In genomic region chr16:73019456-73020362, GRCh38 we compare ENCODE assay signal across 10 cellular contexts. TPM values are rescaled to one million over a fixed set of nuclear protein-coding genes. Genes with fewer than 3 reads are reported as not detected.
DNase-seq lines count a peak whose midpoint lies in the region; ATAC-seq, FAIRE-seq and TF ChIP-seq lines count a peak whose summit lies in the region.
"Had no signal": no experiment of that assay in that cellular context is flagged by ENCODE, and none has a peak within 500 bp of the region (broad histone marks: within the 10 kb centered on the region; RNA-seq: fewer than 3 reads in every experiment).

No MANE protein-coding gene starts in this region.

- no peak for TF ChIP-seq RAD21 in HepG2 (CRISPR knock-in tag; IDR thresholded peaks at IDR 0.05)

- peaks cover 0 to 3% (median 0%) of the 10 kb centered on the region in 11 donors for H3K9me3 Mint-ChIP-seq in naive thymus-derived CD4-positive, alpha-beta T cell

- H3K27ac ChIP-seq in HepG2 (ENCODE audit: extremely low read length, insufficient read depth, low read length) (peak overlapping the region; percentile 70), upper lobe of left lung (peak overlapping the region; percentile 4 to 52 (median 26))
- no peak overlapping the region for H3K27ac ChIP-seq in naive thymus-derived CD4-positive, alpha-beta T cell (ENCODE audit: low read depth, low read length)

- peaks cover 0 to 3% (median 0%) of the 10 kb centered on the region in 7 donors for H3K4me1 Mint-ChIP-seq in naive thymus-derived CD4-positive, alpha-beta T cell

- H3K4me3 ChIP-seq in HepG2 (replicated peaks in 1 of 3; ENCODE audit: insufficient read depth in 1 of 3, low read depth in 2 of 3, low read length in 3 of 3) (peak overlapping the region in 1 of 3 experiments; percentile 24; a peak in 1 of 6 replicates), upper lobe of left lung (no peak overlapping the region)
- no peak overlapping the region for H3K4me3 ChIP-seq in naive thymus-derived CD4-positive, alpha-beta T cell (ENCODE audit: low read length)

- WGBS in HepG2 (ENCODE audit: low lambda C conversion rate), result 94% methylated on average over 19 of the region's 19 CpGs
- 79 to 81% methylated on average over 19 of the region's 19 CpGs for WGBS in upper lobe of left lung, 2 donors

- TF ChIP-seq EP300 in HepG2 (IDR thresholded peaks at IDR 0.05; ENCODE audit: low read depth in 2 of 2, low read length in 2 of 2) (no peak), HepG2 (CRISPR knock-in tag; IDR thresholded peaks at IDR 0.05; ENCODE audit: borderline replicate concordance) (no peak), upper lobe of left lung (IDR thresholded peaks at IDR 0.05) (no peak)

- no TSS peak for BruUV-seq in HepG2 (replicated peaks; lab: Mats Ljungman, UMichigan)

- H3K27me3 ChIP-seq in HepG2 (ENCODE audit: control insufficient read depth in 1 of 2, insufficient read depth in 2 of 2, low read length in 2 of 2) (no peaks in the 10 kb centered on the region), upper lobe of left lung (no peaks in the 10 kb centered on the region)
- H3K27me3 ChIP-seq in naive thymus-derived CD4-positive, alpha-beta T cell (ENCODE audit: control insufficient read depth in 2 of 2, insufficient read depth in 2 of 2, low read length in 2 of 2), result no peaks in the 10 kb centered on the region

- peak overlapping the region; percentile 78 for H3K4me2 ChIP-seq in HepG2 (ENCODE audit: low read depth, low read length)

- peak; percentile 50 for DNase-seq in activated effector memory CD4-positive, alpha-beta T cell treated with anti-CD3 and anti-CD28 coated beads, Interleukin-2, amount 50 U/mL, for 16 hours
- no peak for DNase-seq in activated effector memory CD4-positive, alpha-beta T cell treated with Interleukin-2 at 50 U/mL for 16 hours
- DNase-seq in brain pericyte (ENCODE audit: low read depth, low spot score) (peak; percentile 65), HepG2 (ENCODE audit: low spot score) (no peak), upper lobe of left lung (no peak), globus pallidus (ENCODE audit: low spot score) (no peak)
- DNase-seq in naive thymus-derived CD4-positive, alpha-beta T cell, result no peak
- DNase-seq: NCI-H82; stimulated activated CD4-positive, alpha-beta T cell treated with anti-CD3 and anti-CD28 coated beads, Interleukin-4, amount 100 ng/mL, for 24 hours had no signal

- in situ Hi-C loops in HepG2 (cut with HindIII; ENCODE audit: extremely low pct_ligation_motif_present, low pct_unique_long_range_greater_than_20kb), result no loop called here

- H3K36me3 ChIP-seq in HepG2 (replicated peaks in 1 of 2; ENCODE audit: control insufficient read depth in 1 of 2, insufficient read depth in 2 of 2, low read length in 2 of 2) (no peaks in the 10 kb centered on the region; a peak in 1 of 5 replicates), upper lobe of left lung (no peaks in the 10 kb centered on the region)
- no peaks in the 10 kb centered on the region for H3K36me3 ChIP-seq in naive thymus-derived CD4-positive, alpha-beta T cell (ENCODE audit: control insufficient read depth in 2 of 3, insufficient read depth in 3 of 3, low read length in 3 of 3)

- no peaks in the 10 kb centered on the region for H3K36me3 Mint-ChIP-seq in naive thymus-derived CD4-positive, alpha-beta T cell

- H2AFZ ChIP-seq in HepG2 (ENCODE audit: low read length), result no peak overlapping the region

- peaks cover 37% of the 10 kb centered on the region for H4K20me1 ChIP-seq in HepG2 (ENCODE audit: insufficient read depth, low read length)

- H3K79me2 ChIP-seq in HepG2 (ENCODE audit: insufficient read depth, low read length), result peaks cover 95% of the 10 kb centered on the region

- peak overlapping the region; percentile 37; the same call in 1 of the 2 replicates for H3K9ac ChIP-seq in HepG2 (ENCODE audit: insufficient read depth, low read depth, low read length)

- H3K9me3 ChIP-seq in HepG2 (ENCODE audit: low read length) (no peaks in the 10 kb centered on the region), upper lobe of left lung (no peaks in the 10 kb centered on the region)
- no peaks in the 10 kb centered on the region for H3K9me3 ChIP-seq in naive thymus-derived CD4-positive, alpha-beta T cell (ENCODE audit: control insufficient read depth in 2 of 3, low read length in 3 of 3)

- CTCF ChIA-PET in HepG2 (lab: Yijun Ruan, JAX; ENCODE audit: low intra/inter-chr PET ratio, low total read pairs), result no interaction called here
- CTCF ChIA-PET in naive thymus-derived CD4-positive, alpha-beta T cell (lab: Charles Lee), result no interaction called here

- H3K27ac Mint-ChIP-seq in naive thymus-derived CD4-positive, alpha-beta T cell, result no peak overlapping the region

- H3K4me3 Mint-ChIP-seq in naive thymus-derived CD4-positive, alpha-beta T cell, result no peak overlapping the region

- ATAC-seq in HepG2 (no peak), upper lobe of left lung (ENCODE audit: low FRiP score in 2 of 2) (peak in 1 of 2 donors; percentile 34), GM18870 (IDR thresholded peaks at IDR 0.05; ENCODE audit: unreplicated experiment) (no peak)
- no peak for ATAC-seq in naive thymus-derived CD4-positive, alpha-beta T cell

- H3K4me1 ChIP-seq in HepG2 (ENCODE audit: insufficient read depth, low read length) (peaks cover 94% of the 10 kb centered on the region), upper lobe of left lung (peaks cover 36 to 47% (median 41%) of the 10 kb centered on the region in 4 donors)
- H3K4me1 ChIP-seq in naive thymus-derived CD4-positive, alpha-beta T cell (ENCODE audit: control insufficient read depth in 2 of 2, insufficient read depth in 2 of 2, low read length in 2 of 2), result no peaks in the 10 kb centered on the region

- TF ChIP-seq CTCF in HepG2 (CRISPR knock-in tag; IDR thresholded peaks at IDR 0.05) (no peak), upper lobe of left lung (IDR thresholded peaks at IDR 0.05) (no peak)

- intact Hi-C loops in HepG2 (cut with micrococcal nuclease; ENCODE audit: unreplicated experiment), result loop anchor here (2.0 kb wide), 2 partner anchors 19 to 29 kb away; partner anchors contain the start of gene ZFHX3
- intact Hi-C loops in naive thymus-derived CD4-positive, alpha-beta T cell (cut with micrococcal nuclease), result no loop called here

- peak; percentile 44 for FAIRE-seq in HepG2 (lab: Jason Lieb, UNC)

- peaks cover 0 to 5% (median 0%) of the 10 kb centered on the region in 5 donors for H3K27me3 Mint-ChIP-seq in naive thymus-derived CD4-positive, alpha-beta T cell

- POLR2A ChIA-PET in HepG2 (lab: Yijun Ruan, JAX), result interaction anchor here (1.8 kb wide), 1 partner anchor 20 kb away, joined by 4 read pairs; no protein-coding TSS in a partner anchor
- POLR2A ChIA-PET in naive thymus-derived CD4-positive, alpha-beta T cell (lab: Charles Lee), result no interaction called here

- TF ChIP-seq POLR2A in HepG2 (IDR thresholded peaks at IDR 0.05; ENCODE audit: insufficient read depth in 1 of 2, low read depth in 2 of 2, low read length in 2 of 2), result no peak
- TF ChIP-seq POLR2A in upper lobe of left lung (IDR thresholded peaks at IDR 0.05), result no peak

TF ChIP-seq in HepG2, 621 proteins besides CTCF, POLR2A, EP300 and RAD21 (continues in another document):
- TF ChIP-seq ARID2 (CRISPR knock-in tag; IDR thresholded peaks at IDR 0.05; ENCODE audit: borderline replicate concordance), result 0 out of 2 replicates have a peak, but pooled peaks have one; percentile 17
- no peak for TF ChIP-seq REXO4 (CRISPR knock-in tag; IDR thresholded peaks at IDR 0.05; ENCODE audit: borderline replicate concordance)
- 0 out of 2 replicates have a peak, but pooled peaks have one; percentile 64 for TF ChIP-seq ZBTB38 (CRISPR knock-in tag; IDR thresholded peaks at IDR 0.05)
- TF ChIP-seq ZBTB46 (CRISPR knock-in tag; IDR thresholded peaks at IDR 0.05; ENCODE audit: borderline replicate concordance), result 0 out of 2 replicates have a peak, but pooled peaks have one; percentile 15
- TF ChIP-seq HDAC2 (CRISPR knock-in tag; IDR thresholded peaks at IDR 0.05), result no peak

RNA-seq across cellular contexts. Expression of gene ZFHX3, which starts 28.2 kb away (rescaled TPM):
- total RNA-seq in HepG2 (2016; rRNA removed; fragmentation: Illumina TruSeq; extraction: Trizol) (6.0 and 12.3 TPM in 2 replicates), upper lobe of left lung (10 to 100 TPM; 22.4 to 40.3 (median 27.0) TPM)
- total RNA-seq in HepG2 (2016; cell fraction: cytosol; rRNA removed; fragmentation: Illumina TruSeq; extraction: Trizol; ENCODE audit: low read depth), result 1.8 and 1.9 TPM in 2 replicates
- 5.6 and 10.6 TPM in 2 replicates for total RNA-seq in HepG2 (2016; cell fraction: insoluble cytoplasmic fraction; rRNA removed; fragmentation: Illumina TruSeq; extraction: Trizol)
- 5.0 and 5.6 TPM in 2 replicates for total RNA-seq in HepG2 (2016; cell fraction: membrane; rRNA removed; fragmentation: Illumina TruSeq; extraction: Trizol)
- total RNA-seq in HepG2 (2016; cell fraction: nucleus; rRNA removed; fragmentation: Illumina TruSeq; extraction: Trizol), result 15.3 and 19.7 TPM in 2 replicates
- 5.0 and 5.3 TPM in 2 replicates for polyA plus RNA-seq in HepG2 (2011; rRNA removed)
- 3.5 and 4.2 TPM in 2 replicates for polyA plus RNA-seq in HepG2 (2011; cell fraction: cytosol; rRNA removed)
- polyA plus RNA-seq in HepG2 (2011; cell fraction: nucleus; rRNA removed), result 10.2 and 11.2 TPM in 2 replicates
- 12.6 and 14.4 TPM in 2 replicates for polyA plus RNA-seq in HepG2 (2012)
- polyA plus RNA-seq in HepG2 (2016; cell fraction: cytosol; fragmentation: Illumina TruSeq; extraction: Trizol; ENCODE audit: low read depth), result 0.31 and 0.36 TPM in 2 replicates
- polyA plus RNA-seq in HepG2 (2016; cell fraction: insoluble cytoplasmic fraction; fragmentation: Illumina TruSeq; extraction: Trizol; ENCODE audit: low read depth), result 8.6 and 11.4 TPM in 2 replicates
- polyA plus RNA-seq in HepG2 (2016; cell fraction: membrane; fragmentation: Illumina TruSeq; extraction: Trizol; ENCODE audit: low read depth), result 1.0 and 1.4 TPM in 2 replicates
- polyA plus RNA-seq in HepG2 (2016; cell fraction: nucleus; fragmentation: Illumina TruSeq; extraction: Trizol; ENCODE audit: insufficient read depth, low read depth), result 16.2 and 17.6 TPM in 2 replicates
- polyA minus RNA-seq in HepG2 (2011; rRNA and poly(A)+ RNA removed; ENCODE audit: low replicate concordance), result 12.7 and 18.2 TPM in 2 replicates
- 16.9 and 20.7 TPM in 2 replicates for polyA minus RNA-seq in HepG2 (2011; cell fraction: cytosol; rRNA and poly(A)+ RNA removed)
- 23.9 and 27.2 TPM in 2 replicates for polyA minus RNA-seq in HepG2 (2011; cell fraction: nucleus; rRNA and poly(A)+ RNA removed)
- 1 to 10 TPM; 1.5 to 9.8 (median 2.2) TPM for total RNA-seq in naive thymus-derived CD4-positive, alpha-beta T cell
- polyA plus RNA-seq in naive thymus-derived CD4-positive, alpha-beta T cell, result under 1 TPM; 0.09 to 0.21 TPM

Comparison
In these comparisons a context has a peak if more than half of its experiments do, and no peak if none do; other contexts are left out.
1. DNase-seq: peak in activated effector memory CD4-positive, alpha-beta T cell treated with anti-CD3 and anti-CD28 coated beads, Interleukin-2, amount 50 U/mL, for 16 hours (single experiment) and brain pericyte (single experiment); none in activated effector memory CD4-positive, alpha-beta T cell treated with Interleukin-2 at 50 U/mL for 16 hours (single experiment), HepG2 (single experiment), upper lobe of left lung (0 of 2), naive thymus-derived CD4-positive, alpha-beta T cell (0 of 9) and globus pallidus (single experiment).